Comparison of ENCODE assay signal across 14 cellular contexts in genomic region chr4:82811838-82812672, GRCh38. TPM values are rescaled to one million over a fixed set of nuclear protein-coding genes. Genes with fewer than 3 reads are reported as not detected.
DNase-seq lines count a peak whose midpoint lies in the region; ATAC-seq and TF ChIP-seq lines count a peak whose summit lies in the region.
"Had no signal": no experiment of that assay in that cellular context is flagged by ENCODE, and none has a peak within 500 bp of the region (broad histone marks: within the 10 kb centered on the region; RNA-seq: fewer than 3 reads in every experiment).

No MANE protein-coding gene starts in this region.

- ATAC-seq in upper lobe of right lung (peak; percentile 63), HG02885 (IDR thresholded peaks at IDR 0.05; ENCODE audit: poor library complexity, unreplicated experiment) (no peak)

- H3K4me3 ChIP-seq in astrocyte of the spinal cord (ENCODE audit: low read depth, low read length) (no peak overlapping the region), liver (ENCODE audit: low read depth in 1 of 3, low read length in 3 of 3) (no peak overlapping the region), upper lobe of right lung (no peak overlapping the region)

- WGBS in liver, result 24% methylated on average over 8 of the region's 8 CpGs

- H3K9me3 ChIP-seq in liver (ENCODE audit: control insufficient read depth in 4 of 4, low read length in 3 of 4) (no peaks in the 10 kb centered on the region), upper lobe of right lung (no peaks in the 10 kb centered on the region)

- DNase-seq in NCI-H2171 treated with DMSO at 0.1 percent for 48 hours (lab: John Stamatoyannopoulos, UW) (peak; percentile 21), NCI-H2171 (lab: John Stamatoyannopoulos, UW) (no peak), astrocyte of the spinal cord (ENCODE audit: low read depth, low spot score) (peak; percentile 51), upper lobe of right lung (no peak), foreskin melanocyte (no peak), Ammon's horn (ENCODE audit: low spot score) (no peak)
- DNase-seq: ACHN; activated effector memory CD4-positive, alpha-beta T cell treated with Interleukin-2 at 50 U/mL for 16 hours; effector CD8-positive, alpha-beta T cell; KG1; OCI-M1 had no signal

- TF ChIP-seq RAD21 in liver (IDR thresholded peaks at IDR 0.05), result peak in 1 of 2 donors; percentile 29

- in situ Hi-C loops in astrocyte of the spinal cord (cut with HindIII; ENCODE audit: low sequenced_read_pairs), result no loop called here

- no peak overlapping the region for H3K9ac ChIP-seq in liver (ENCODE audit: low read depth in 1 of 2, low read length in 2 of 2)
- H3K9ac ChIP-seq: parathyroid adenoma had no signal

- no peaks in the 10 kb centered on the region for H3K27me3 ChIP-seq in liver (ENCODE audit: control insufficient read depth in 4 of 4, insufficient read depth in 4 of 4, low read length in 3 of 4)
- H3K27me3 ChIP-seq in upper lobe of right lung, result no peaks in the 10 kb centered on the region

- TF ChIP-seq CTCF in astrocyte of the spinal cord (IDR thresholded peaks at IDR 0.05; ENCODE audit: low read depth, low read length) (no peak), liver (IDR thresholded peaks at IDR 0.05; ENCODE audit: low read depth, low read length, missing input control) (no peak), upper lobe of right lung (IDR thresholded peaks at IDR 0.05) (no peak)

- intact Hi-C loops in upper lobe of right lung (cut with DNase I), result no loop called here

- H3K36me3 ChIP-seq in liver (ENCODE audit: control insufficient read depth in 4 of 4, insufficient read depth in 3 of 4, low read depth in 1 of 4, low read length in 3 of 4) (peaks cover under 1 to 2% (median under 1%) of the 10 kb centered on the region in 4 donors), upper lobe of right lung (peaks cover 6% of the 10 kb centered on the region)

- H3K4me1 ChIP-seq in liver (ENCODE audit: control insufficient read depth in 4 of 4, insufficient read depth in 4 of 4, low read length in 3 of 4) (peaks cover 0 to 6% (median 6%) of the 10 kb centered on the region in 4 donors), upper lobe of right lung (peaks cover 5% of the 10 kb centered on the region)
- H3K4me1 ChIP-seq: parathyroid adenoma had no signal

- H3K27ac ChIP-seq in liver (ENCODE audit: low read depth in 1 of 2, low read length in 2 of 2) (peak overlapping the region; percentile 32 to 41), upper lobe of right lung (no peak overlapping the region)
- H3K27ac ChIP-seq: parathyroid adenoma had no signal

TF ChIP-seq in liver, 16 proteins besides CTCF, POLR2A, EP300 and RAD21:
- TF ChIP-seq ZBTB33 (IDR thresholded peaks at IDR 0.05) (no peak), JUND (IDR thresholded peaks at IDR 0.05) (no peak), YY1 (IDR thresholded peaks at IDR 0.05) (no peak), MAX (IDR thresholded peaks at IDR 0.05) (no peak), GABPA (IDR thresholded peaks at IDR 0.05 in 1 of 2, conservative IDR thresholded peaks at IDR 0.05 in 1 of 2) (no peak), HNF4A (conservative IDR thresholded peaks at IDR 0.05) (peak; percentile 6 to 26), FOXA2 (IDR thresholded peaks at IDR 0.05) (peak; percentile 26), NR2F2 (IDR thresholded peaks at IDR 0.05) (peak; percentile 72), ATF3 (IDR thresholded peaks at IDR 0.05) (no peak), EGR1 (IDR thresholded peaks at IDR 0.05; ENCODE audit: low read depth in 2 of 2) (no peak), HNF4G (IDR thresholded peaks at IDR 0.05) (peak; percentile 9), RXRA (IDR thresholded peaks at IDR 0.05) (peak; percentile 62 to 64), TAF1 (conservative IDR thresholded peaks at IDR 0.05) (no peak), REST (IDR thresholded peaks at IDR 0.05) (peak; percentile 31), SP1 (IDR thresholded peaks at IDR 0.05) (peak; percentile 60), FOXA1 (IDR thresholded peaks at IDR 0.05) (no peak)

RNA-seq across cellular contexts. Expression of gene SCD5, which starts 13.5 kb away (rescaled TPM):
- total RNA-seq in liver (1 to 10 TPM in 1 of 2 donors, under 1 TPM in 1; 0.28 to 1.9 TPM), upper lobe of right lung (20.6 TPM)
- polyA plus RNA-seq in liver, result under 1 TPM; 0.14 to 0.85 TPM

Comparison
In these comparisons a context has a peak if more than half of its experiments do, and no peak if none do; other contexts are left out.
1. DNase-seq: peak in NCI-H2171 treated with DMSO at 0.1 percent for 48 hours (single experiment) and astrocyte of the spinal cord (single experiment); none in NCI-H2171 (single experiment), upper lobe of right lung (single experiment), foreskin melanocyte (single experiment) and Ammon's horn (single experiment).